Comparison of ENCODE assay signal across 27 cellular contexts in genomic region chr7:44376429-44377133, GRCh38. TPM values are rescaled to one million over a fixed set of nuclear protein-coding genes. Genes with fewer than 3 reads are reported as not detected.
A peak's percentile ranks its signal among the peaks of the same experiment; 100 is the strongest.
DNase-seq lines count a peak whose midpoint lies in the region; ATAC-seq, FAIRE-seq and TF ChIP-seq lines count a peak whose summit lies in the region.
"Had no signal": no experiment of that assay in that cellular context is flagged by ENCODE, and none has a peak within 500 bp of the region (broad histone marks: within the 10 kb centered on the region; RNA-seq: fewer than 3 reads in every experiment).

No MANE protein-coding gene starts in this region.

- no peak for FAIRE-seq in HepG2 (lab: Jason Lieb, UNC)

- peaks cover 49% of the 10 kb centered on the region for H3K9me1 ChIP-seq in IMR-90 (ENCODE audit: insufficient read depth, low read length)

- H3K9ac ChIP-seq in IMR-90 (ENCODE audit: low read depth, low read length): no peak overlapping the region
- no peak overlapping the region for H3K9ac ChIP-seq in HepG2 (ENCODE audit: insufficient read depth, low read depth, low read length)

- H3K79me2 ChIP-seq in HepG2 (ENCODE audit: insufficient read depth, low read length): no peaks in the 10 kb centered on the region

- H3K4ac ChIP-seq in IMR-90 (ENCODE audit: low read depth, low read length): peak overlapping the region; percentile 82

- dilution Hi-C loops in IMR-90 (cut with HindIII; ENCODE audit: low sequenced_read_pairs, unreplicated experiment): no loop called here

- POLR2A ChIA-PET in IMR-90 (lab: Charles Lee; ENCODE audit: unreplicated experiment): no interaction called here
- POLR2A ChIA-PET in HepG2 (lab: Yijun Ruan, JAX): no interaction called here

- H3K27me3 ChIP-seq in IMR-90 (ENCODE audit: control insufficient read depth, insufficient read depth, low read length) (no peaks in the 10 kb centered on the region), brain microvascular endothelial cell (replicated peaks) (no peaks in the 10 kb centered on the region), HepG2 (ENCODE audit: control insufficient read depth in 1 of 2, insufficient read depth in 2 of 2, low read length in 2 of 2) (peaks cover 0 to 6% of the 10 kb centered on the region in 2 experiments; a peak in 1 of 5 replicates)
- H3K27me3 ChIP-seq: body of pancreas, foreskin keratinocyte, heart right ventricle, ovary had no signal

- peaks cover 0 to 6% of the 10 kb centered on the region in 2 donors for H3K27me3 Mint-ChIP-seq in effector memory CD8-positive, alpha-beta T cell

- H3K9me3 ChIP-seq in IMR-90 (ENCODE audit: control insufficient read depth, insufficient read depth, low read length) (no peaks in the 10 kb centered on the region), HepG2 (ENCODE audit: low read length) (no peaks in the 10 kb centered on the region)
- H3K9me3 ChIP-seq: body of pancreas, heart right ventricle, ovary had no signal

- peak; percentile 20 for DNase-seq in DMS53 (lab: John Stamatoyannopoulos, UW)
- DNase-seq in DMS53 treated with DMSO at 0.1 percent for 48 hours (lab: John Stamatoyannopoulos, UW; ENCODE audit: unreplicated experiment): no peak
- DNase-seq in IMR-90: no peak
- DNase-seq in effector memory CD8-positive, alpha-beta T cell: no peak
- DNase-seq in stimulated activated effector memory CD8-positive, alpha-beta T cell treated with anti-CD3 and anti-CD28 coated beads, Interleukin-12 subunit alpha, Interleukin-12 subunit beta, amount 100 ng/mL, for 72 hours (ENCODE audit: low spot score in 2 of 2): no peak
- no peak for DNase-seq in brain microvascular endothelial cell
- no peak for DNase-seq in HepG2 (ENCODE audit: low spot score)
- DNase-seq: activated naive CD8-positive, alpha-beta T cell treated with anti-CD3 and anti-CD28 coated beads for 36 hours; body of pancreas; effector CD8-positive, alpha-beta T cell; erythroblast; foreskin keratinocyte; heart right ventricle; naive thymus-derived CD8-positive, alpha-beta T cell; NCI-H1048; NCI-H1930; NCI-H226; NCI-H748 treated with DMSO at 0.1 percent for 48 hours; ovary; RPMI8226; stimulated activated naive CD4-positive, alpha-beta T cell had no signal

- peaks cover 32% of the 10 kb centered on the region for H3K4me1 ChIP-seq in IMR-90 (ENCODE audit: control insufficient read depth, insufficient read depth, low read length)
- peaks cover 33% of the 10 kb centered on the region for H3K4me1 ChIP-seq in HepG2 (ENCODE audit: insufficient read depth, low read length)
- H3K4me1 ChIP-seq: body of pancreas, heart right ventricle had no signal

- peak overlapping the region; percentile 84 for H4K91ac ChIP-seq in IMR-90 (ENCODE audit: insufficient read depth, low read depth, low read length)

- peak overlapping the region; percentile 99 for H2BK15ac ChIP-seq in IMR-90 (ENCODE audit: low read depth, low read length)

- H3K36me3 ChIP-seq in IMR-90 (ENCODE audit: control insufficient read depth, insufficient read depth, low read length) (no peaks in the 10 kb centered on the region), brain microvascular endothelial cell (replicated peaks) (no peaks in the 10 kb centered on the region), HepG2 (replicated peaks in 1 of 2; ENCODE audit: control insufficient read depth in 1 of 2, insufficient read depth in 2 of 2, low read length in 2 of 2) (no peaks in the 10 kb centered on the region; a peak in 1 of 5 replicates)
- H3K36me3 ChIP-seq: ovary had no signal

- peaks cover 0 to 24% of the 10 kb centered on the region in 2 experiments; a peak in 2 of 4 replicates for H3K79me1 ChIP-seq in IMR-90 (ENCODE audit: low read depth in 1 of 2, low read length in 2 of 2)

- H4K20me1 ChIP-seq in IMR-90 (ENCODE audit: insufficient read depth, low read length) (no peaks in the 10 kb centered on the region), HepG2 (ENCODE audit: insufficient read depth, low read length) (no peaks in the 10 kb centered on the region)

- H3K4me3 ChIP-seq in IMR-90 (ENCODE audit: insufficient read depth, low read depth, low read length): no peak overlapping the region
- no peak overlapping the region for H3K4me3 ChIP-seq in brain microvascular endothelial cell (ENCODE audit: low read depth, low read length)
- no peak overlapping the region for H3K4me3 ChIP-seq in HepG2 (replicated peaks in 1 of 3; ENCODE audit: insufficient read depth in 1 of 3, low read depth in 2 of 3, low read length in 3 of 3)
- H3K4me3 ChIP-seq: body of pancreas, GM23338, heart right ventricle, ovary had no signal

- peak overlapping the region; percentile 26; the same call in 1 of the 2 replicates for H3K23ac ChIP-seq in IMR-90 (ENCODE audit: low read depth, low read length)

- no peak for TF ChIP-seq CTCF in IMR-90 (conservative IDR thresholded peaks at IDR 0.05; ENCODE audit: low read depth, low read length)
- no peak for TF ChIP-seq CTCF in brain microvascular endothelial cell (IDR thresholded peaks at IDR 0.05; ENCODE audit: low read depth, low read length, missing control alignments)
- no peak for TF ChIP-seq CTCF in HepG2 (CRISPR knock-in tag; IDR thresholded peaks at IDR 0.05)

- H3K14ac ChIP-seq in IMR-90 (replicated peaks; ENCODE audit: low read depth, low read length): peak overlapping the region; percentile 69; the same call in 1 of the 2 replicates

- peak overlapping the region; percentile 95 for H2BK120ac ChIP-seq in IMR-90 (ENCODE audit: low read depth, low read length)

- TF ChIP-seq RAD21 in IMR-90 (IDR thresholded peaks at IDR 0.05; ENCODE audit: low read length): no peak
- TF ChIP-seq RAD21 in HepG2 (CRISPR knock-in tag; IDR thresholded peaks at IDR 0.05): no peak

- H3K4me3 Mint-ChIP-seq in effector memory CD8-positive, alpha-beta T cell: no peak overlapping the region
- no peak overlapping the region for H3K4me3 Mint-ChIP-seq in stimulated activated effector memory CD8-positive, alpha-beta T cell treated with anti-CD3 and anti-CD28 coated beads, Interleukin-12 subunit alpha, Interleukin-12 subunit beta, amount 100 ng/mL, for 72 hours
- H3K4me3 Mint-ChIP-seq: activated CD4-positive, alpha-beta T cell treated with anti-CD3 and anti-CD28 coated beads, Interleukin-2, amount 10 ng/mL, durations not matched to agents 24 days and 14 days; activated naive CD8-positive, alpha-beta T cell treated with anti-CD3 and anti-CD28 coated beads for 36 hours; activated T-helper 1 cell treated with anti-CD3 and anti-CD28 coated beads, Interleukin-12 subunit alpha, Interleukin-12 subunit beta, Interleukin-2, Interleukin-4 antibody, amounts not matched to agents 30 ng/mL and 10 ng/mL and 1 ng/mL, durations not matched to agents 14 hours and 24 hours and 36 hours; GM23338 had no signal

- H3K27ac ChIP-seq in IMR-90 (ENCODE audit: insufficient read depth, low read length) (no peak overlapping the region), brain microvascular endothelial cell (no peak overlapping the region), HepG2 (ENCODE audit: extremely low read length, insufficient read depth, low read length) (no peak overlapping the region)
- H3K27ac ChIP-seq: 22Rv1, body of pancreas, foreskin keratinocyte, heart right ventricle, ovary, VCaP had no signal

- H3K4me2 ChIP-seq in IMR-90 (ENCODE audit: low read depth, low read length) (no peak overlapping the region), HepG2 (ENCODE audit: low read depth, low read length) (no peak overlapping the region)
- H3K4me2 ChIP-seq: GM23338 had no signal

- H2AK9ac ChIP-seq in IMR-90 (replicated peaks; ENCODE audit: low read depth, low read length, poor library complexity): peak overlapping the region; percentile 83

- H2BK20ac ChIP-seq in IMR-90 (ENCODE audit: low read depth, low read length): peak overlapping the region; percentile 89

- peak overlapping the region; percentile 24 to 73 for H3K27ac Mint-ChIP-seq in effector memory CD8-positive, alpha-beta T cell
- peak overlapping the region; percentile 75 for H3K27ac Mint-ChIP-seq in stimulated activated effector memory CD8-positive, alpha-beta T cell treated with anti-CD3 and anti-CD28 coated beads, Interleukin-12 subunit alpha, Interleukin-12 subunit beta, amount 100 ng/mL, for 72 hours
- H3K27ac Mint-ChIP-seq: activated CD4-positive, alpha-beta T cell treated with anti-CD3 and anti-CD28 coated beads, Interleukin-2, amount 10 ng/mL, durations not matched to agents 24 days and 14 days; activated T-helper 1 cell treated with anti-CD3 and anti-CD28 coated beads, Interleukin-12 subunit alpha, Interleukin-12 subunit beta, Interleukin-2, Interleukin-4 antibody, amounts not matched to agents 30 ng/mL and 10 ng/mL and 1 ng/mL, durations not matched to agents 14 hours and 24 hours and 36 hours; GM23338 had no signal

- H2AK5ac ChIP-seq in IMR-90 (ENCODE audit: low read depth, low read length): peak overlapping the region; percentile 99

- 50% methylated on average over 1 of the region's 7 CpGs; no CpG with 5 or more reads in 1 of the 2 experiments for WGBS in IMR-90 (ENCODE audit: extremely low coverage in 2 of 2, insufficient read length in 1 of 2), 2 experiments
- WGBS in HepG2 (ENCODE audit: low lambda C conversion rate): 19% methylated on average over 7 of the region's 7 CpGs

- H3K4me1 Mint-ChIP-seq in effector memory CD8-positive, alpha-beta T cell (ENCODE audit: low read depth in 2 of 2): peaks cover 10 to 17% of the 10 kb centered on the region in 2 donors
- peaks cover 42% of the 10 kb centered on the region for H3K4me1 Mint-ChIP-seq in stimulated activated effector memory CD8-positive, alpha-beta T cell treated with anti-CD3 and anti-CD28 coated beads, Interleukin-12 subunit alpha, Interleukin-12 subunit beta, amount 100 ng/mL, for 72 hours
- H3K4me1 Mint-ChIP-seq: GM23338 had no signal

- no peak for TF ChIP-seq POLR2A in IMR-90 (IDR thresholded peaks at IDR 0.05; ENCODE audit: low read depth, low read length)
- TF ChIP-seq POLR2A in HepG2 (IDR thresholded peaks at IDR 0.05; ENCODE audit: insufficient read depth in 1 of 2, low read depth in 2 of 2, low read length in 2 of 2): no peak

- no peak for TF ChIP-seq EP300 in HepG2 (IDR thresholded peaks at IDR 0.05; ENCODE audit: low read depth in 2 of 2, low read length in 2 of 2)
- no peak for TF ChIP-seq EP300 in HepG2 (CRISPR knock-in tag; IDR thresholded peaks at IDR 0.05; ENCODE audit: borderline replicate concordance)

- H2AFZ ChIP-seq in IMR-90 (replicated peaks; ENCODE audit: low read length, poor library complexity) (peak overlapping the region; percentile 27), HepG2 (ENCODE audit: low read length) (no peak overlapping the region)
- H2AFZ ChIP-seq: GM23338 had no signal

- in situ Hi-C loops in IMR-90 (cut with MboI; ENCODE audit: low sequenced_read_pairs) (no loop called here), brain microvascular endothelial cell (cut with HindIII; ENCODE audit: low pct_ligation_motif_present, low sequenced_read_pairs) (no loop called here), HepG2 (cut with HindIII; ENCODE audit: extremely low pct_ligation_motif_present, low pct_unique_long_range_greater_than_20kb) (no loop called here)

- intact Hi-C loops in IMR-90 (cut with micrococcal nuclease) (no loop called here), HepG2 (cut with micrococcal nuclease; ENCODE audit: unreplicated experiment) (loop anchor here (5.0 kb wide), 1 partner anchor 101 kb away; no protein-coding TSS in a partner anchor)

- CTCF ChIA-PET in IMR-90 (lab: Yijun Ruan, JAX): no interaction called here
- CTCF ChIA-PET in HepG2 (lab: Yijun Ruan, JAX; ENCODE audit: low intra/inter-chr PET ratio, low total read pairs): no interaction called here

- no peak overlapping the region for H3K56ac ChIP-seq in IMR-90 (ENCODE audit: extremely low read depth, insufficient read depth, low read length)

- H4K8ac ChIP-seq in IMR-90 (ENCODE audit: low read depth in 2 of 2, low read length in 2 of 2): peak overlapping the region; percentile 20 to 76; a peak in 2 of 4 replicates

- ATAC-seq in IMR-90 (ENCODE audit: low read depth) (no peak), HG03565 (IDR thresholded peaks at IDR 0.05; ENCODE audit: unreplicated experiment) (no peak), HepG2 (no peak; the same call in 2 of the 3 replicates)
- ATAC-seq in effector memory CD8-positive, alpha-beta T cell (replicated peaks): no peak
- ATAC-seq in stimulated activated effector memory CD8-positive, alpha-beta T cell treated with anti-CD3 and anti-CD28 coated beads, Interleukin-12 subunit alpha, Interleukin-12 subunit beta, amount 100 ng/mL, for 72 hours: no peak
- ATAC-seq: body of pancreas; foreskin keratinocyte; naive thymus-derived CD8-positive, alpha-beta T cell had no signal

- no peak overlapping the region for H3K18ac ChIP-seq in IMR-90 (ENCODE audit: low read depth, low read length)

- H3K36me3 Mint-ChIP-seq in effector memory CD8-positive, alpha-beta T cell (ENCODE audit: insufficient read depth): peaks cover 10% of the 10 kb centered on the region
- peaks cover 24% of the 10 kb centered on the region for H3K36me3 Mint-ChIP-seq in stimulated activated effector memory CD8-positive, alpha-beta T cell treated with anti-CD3 and anti-CD28 coated beads, Interleukin-12 subunit alpha, Interleukin-12 subunit beta, amount 100 ng/mL, for 72 hours
- H3K36me3 Mint-ChIP-seq: naive thymus-derived CD8-positive, alpha-beta T cell had no signal

- no peak overlapping the region for H4K5ac ChIP-seq in IMR-90 (ENCODE audit: low read depth, low read length)

- BruUV-seq in IMR-90 (replicated peaks; lab: Mats Ljungman, UMichigan) (no TSS peak), HepG2 (replicated peaks; lab: Mats Ljungman, UMichigan) (no TSS peak)

- no peaks in the 10 kb centered on the region for H3K9me3 Mint-ChIP-seq in effector memory CD8-positive, alpha-beta T cell
- H3K9me3 Mint-ChIP-seq in stimulated activated effector memory CD8-positive, alpha-beta T cell treated with anti-CD3 and anti-CD28 coated beads, Interleukin-12 subunit alpha, Interleukin-12 subunit beta, amount 100 ng/mL, for 72 hours: no peaks in the 10 kb centered on the region
- H3K9me3 Mint-ChIP-seq: activated CD4-positive, alpha-beta T cell treated with anti-CD3 and anti-CD28 coated beads, Interleukin-2, amount 10 ng/mL, durations not matched to agents 24 days and 14 days; activated naive CD8-positive, alpha-beta T cell treated with anti-CD3 and anti-CD28 coated beads for 36 hours; activated T-helper 1 cell treated with anti-CD3 and anti-CD28 coated beads, Interleukin-12 subunit alpha, Interleukin-12 subunit beta, Interleukin-2, Interleukin-4 antibody, amounts not matched to agents 30 ng/mL and 10 ng/mL and 1 ng/mL, durations not matched to agents 14 hours and 24 hours and 36 hours; GM23338; naive thymus-derived CD8-positive, alpha-beta T cell had no signal

- peak overlapping the region; percentile 38 for H2BK5ac ChIP-seq in IMR-90 (ENCODE audit: low read depth, low read length, poor library complexity, severe bottlenecking)

RNA-seq across cellular contexts. Expression of gene CAMK2B, which starts 51.2 kb away (rescaled TPM):
- total RNA-seq in IMR-90 (2012; rRNA removed) (0.18 and 0.28 TPM in 2 replicates), HepG2 (2016; rRNA removed; fragmentation: Illumina TruSeq; extraction: Trizol) (0.13 and 0.27 TPM in 2 replicates)
- polyA plus RNA-seq in IMR-90 (2012; rRNA removed) (0.14 and 0.36 TPM in 2 replicates), HepG2 (2011; rRNA removed) (0.20 and 0.48 TPM in 2 replicates)
- 0.11 and 0.74 TPM in 2 replicates for polyA plus RNA-seq in IMR-90 (2012; cell fraction: cytosol; rRNA removed)
- 0.57 and 1.0 TPM in 2 replicates for polyA plus RNA-seq in IMR-90 (2012; cell fraction: nucleus; rRNA removed; ENCODE audit: low replicate concordance)
- total RNA-seq in HepG2 (2016; cell fraction: cytosol; rRNA removed; fragmentation: Illumina TruSeq; extraction: Trizol; ENCODE audit: low read depth): not detected in 2 replicates
- 0.06 and 0.19 TPM in 2 replicates for total RNA-seq in HepG2 (2016; cell fraction: insoluble cytoplasmic fraction; rRNA removed; fragmentation: Illumina TruSeq; extraction: Trizol)
- 0.21 TPM in 1 of 2 replicates, not detected in the other for total RNA-seq in HepG2 (2016; cell fraction: membrane; rRNA removed; fragmentation: Illumina TruSeq; extraction: Trizol)
- total RNA-seq in HepG2 (2016; cell fraction: nucleus; rRNA removed; fragmentation: Illumina TruSeq; extraction: Trizol): 0.09 TPM in 1 of 2 replicates, not detected in the other
- 0.09 and 0.39 TPM in 2 replicates for polyA plus RNA-seq in HepG2 (2011; cell fraction: cytosol; rRNA removed)
- 0.10 and 0.19 TPM in 2 replicates for polyA plus RNA-seq in HepG2 (2011; cell fraction: nucleus; rRNA removed)
- 0.09 TPM in 1 of 2 replicates, not detected in the other for polyA plus RNA-seq in HepG2 (2012)
- polyA plus RNA-seq in HepG2 (2016; cell fraction: cytosol; fragmentation: Illumina TruSeq; extraction: Trizol; ENCODE audit: low read depth): 0.18 TPM in 1 of 2 replicates, not detected in the other
- polyA plus RNA-seq in HepG2 (2016; cell fraction: insoluble cytoplasmic fraction; fragmentation: Illumina TruSeq; extraction: Trizol; ENCODE audit: low read depth): 0.43 and 0.62 TPM in 2 replicates
- polyA plus RNA-seq in HepG2 (2016; cell fraction: membrane; fragmentation: Illumina TruSeq; extraction: Trizol; ENCODE audit: low read depth): 0.30 TPM in 1 of 2 replicates, not detected in the other
- not detected in 2 replicates for polyA plus RNA-seq in HepG2 (2016; cell fraction: nucleus; fragmentation: Illumina TruSeq; extraction: Trizol; ENCODE audit: insufficient read depth, low read depth)
- 0.04 and 0.56 TPM in 2 replicates for polyA minus RNA-seq in HepG2 (2011; rRNA and poly(A)+ RNA removed; ENCODE audit: low replicate concordance)
- polyA minus RNA-seq in HepG2 (2011; cell fraction: cytosol; rRNA and poly(A)+ RNA removed): not detected in 2 replicates
- not detected in 2 replicates for polyA minus RNA-seq in HepG2 (2011; cell fraction: nucleus; rRNA and poly(A)+ RNA removed)
- total RNA-seq: GM23338; naive thymus-derived CD8-positive, alpha-beta T cell had no signal
- polyA plus RNA-seq: GM23338; naive thymus-derived CD8-positive, alpha-beta T cell had no signal
